Comparison of ENCODE assay signal across 1 cellular context in the genomic region with DNA sequence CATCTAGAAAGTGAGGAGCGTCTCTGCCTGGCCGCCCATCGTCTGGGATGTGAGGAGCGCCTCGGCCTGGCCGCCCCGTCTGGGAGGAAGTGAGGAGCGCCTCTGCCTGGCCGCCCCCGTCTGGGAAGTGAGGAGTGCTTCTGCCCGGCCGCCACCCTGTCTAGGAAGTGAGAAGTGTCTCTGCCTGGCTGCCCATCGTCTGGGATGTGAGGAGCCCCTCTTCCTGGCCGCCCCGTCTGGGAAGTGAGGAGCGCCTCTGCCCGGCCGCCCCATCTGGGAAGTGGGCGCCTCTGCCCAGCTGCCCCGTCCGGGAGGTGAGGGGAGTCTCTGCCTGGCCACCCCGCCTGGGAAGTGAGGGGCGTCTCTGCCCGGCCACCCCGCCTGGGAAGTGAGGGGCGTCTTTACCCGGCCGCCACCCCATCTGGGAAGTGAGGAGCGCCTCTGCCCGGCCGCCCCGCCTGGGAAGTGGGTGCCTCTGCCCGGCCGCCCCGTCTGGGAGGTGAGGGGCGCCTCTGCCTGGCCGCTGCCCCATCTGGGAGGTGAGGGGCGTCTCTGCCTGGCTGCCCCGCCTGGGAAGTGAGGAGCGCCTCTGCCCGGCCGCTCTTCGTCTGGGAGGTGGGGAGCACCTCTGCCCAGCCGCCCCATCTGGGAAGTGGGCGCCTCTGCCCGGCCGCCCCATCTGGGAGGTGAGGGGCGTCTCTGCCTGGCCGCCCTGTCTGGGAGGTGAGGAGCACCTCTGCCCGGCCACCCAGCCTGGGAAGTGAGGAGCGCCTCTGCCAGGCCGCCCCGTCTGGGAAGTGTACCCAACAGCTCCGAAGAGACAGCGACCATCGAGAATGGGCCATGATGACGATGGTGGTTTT. TPM values are rescaled to one million over a fixed set of nuclear protein-coding genes. Genes with fewer than 3 reads are reported as not detected.
"Had no signal": no experiment of that assay in that cellular context is flagged by ENCODE, and none has a peak within 500 bp of the region (broad histone marks: within the 10 kb centered on the region; RNA-seq: fewer than 3 reads in every experiment).

No MANE protein-coding gene starts in this region.

RNA-seq across cellular contexts. Expression of a gene that starts 23.6 kb away (rescaled TPM):
- total RNA-seq: activated naive CD4-positive, alpha-beta T cell treated with anti-CD3 and anti-CD28 coated beads for 36 hours had no signal
